17 cellular contexts compared by ENCODE assay signal in genomic region chr11:46039990-46040389, GRCh38.
DNase-seq lines count a peak whose midpoint lies in the region; ATAC-seq and TF ChIP-seq lines count a peak whose summit lies in the region.
"Had no signal": no experiment of that assay in that cellular context is flagged by ENCODE, and none has a peak within 500 bp of the region (broad histone marks: within the 10 kb centered on the region; RNA-seq: fewer than 3 reads in every experiment).

No MANE protein-coding gene starts in this region.

- DNase-seq in activated naive CD8-positive, alpha-beta T cell treated with anti-CD3 and anti-CD28 coated beads for 36 hours = no peak
- peak; percentile 92 for DNase-seq in astrocyte of the cerebellum (ENCODE audit: low read depth)
- DNase-seq in left cardiac atrium = no peak
- DNase-seq in stromal cell of bone marrow (ENCODE audit: low read depth) = peak; percentile 81
- no peak for DNase-seq in activated T-cell treated with anti-CD3 and anti-CD28 coated beads, Interleukin-2, amount 50 U/mL, for 24 hours
- no peak for DNase-seq in DMS79 treated with DMSO at 0.1 percent for 48 hours (lab: John Stamatoyannopoulos, UW)
- DNase-seq in effector memory CD4-positive, alpha-beta T cell = no peak
- DNase-seq: activated CD4-positive, alpha-beta T cell treated with anti-CD3 and anti-CD28 coated beads for 48 hours; activated T-cell treated with anti-CD3 and anti-CD28 coated beads for 4 hours; colonic mucosa; COR-L47; MM.1S; NCI-H774; psoas muscle; T1000 had no signal

- in situ Hi-C loops in astrocyte of the cerebellum (cut with HindIII; ENCODE audit: low sequenced_read_pairs) = no loop called here

- H3K4me1 ChIP-seq in effector memory CD4-positive, alpha-beta T cell (ENCODE audit: control insufficient read depth, insufficient read depth, low read length, poor library complexity, severe bottlenecking) = peaks cover 7% of the 10 kb centered on the region

- H3K36me3 ChIP-seq in effector memory CD4-positive, alpha-beta T cell (ENCODE audit: control insufficient read depth, insufficient read depth, low read length) = no peaks in the 10 kb centered on the region
- H3K36me3 ChIP-seq: colonic mucosa had no signal

- TF ChIP-seq CTCF in astrocyte of the cerebellum (IDR thresholded peaks at IDR 0.05; ENCODE audit: low read depth, low read length, missing control alignments) = no peak

- H3K27ac ChIP-seq in effector memory CD4-positive, alpha-beta T cell (ENCODE audit: insufficient read depth, low read length, poor library complexity, severe bottlenecking) = no peak overlapping the region
- H3K27ac ChIP-seq: colonic mucosa, psoas muscle had no signal

- H3K4me3 Mint-ChIP-seq in activated naive CD8-positive, alpha-beta T cell = no peak overlapping the region
- H3K4me3 Mint-ChIP-seq in activated naive CD8-positive, alpha-beta T cell treated with anti-CD3 and anti-CD28 coated beads for 36 hours = no peak overlapping the region
- no peak overlapping the region for H3K4me3 Mint-ChIP-seq in activated T-cell treated with anti-CD3 and anti-CD28 coated beads, Interleukin-2, amount 50 U/mL, for 24 hours

- intact Hi-C loops in left cardiac atrium (cut with DNase I) = no loop called here

- peak overlapping the region; percentile 48 for H3K27ac Mint-ChIP-seq in activated naive CD8-positive, alpha-beta T cell
- no peak overlapping the region for H3K27ac Mint-ChIP-seq in activated naive CD8-positive, alpha-beta T cell treated with anti-CD3 and anti-CD28 coated beads for 36 hours
- H3K27ac Mint-ChIP-seq in activated T-cell treated with anti-CD3 and anti-CD28 coated beads, Interleukin-2, amount 50 U/mL, for 24 hours = no peak overlapping the region

- H3K27me3 Mint-ChIP-seq in activated naive CD8-positive, alpha-beta T cell = no peaks in the 10 kb centered on the region
- no peaks in the 10 kb centered on the region for H3K27me3 Mint-ChIP-seq in activated naive CD8-positive, alpha-beta T cell treated with anti-CD3 and anti-CD28 coated beads for 36 hours
- no peaks in the 10 kb centered on the region for H3K27me3 Mint-ChIP-seq in activated T-cell treated with anti-CD3 and anti-CD28 coated beads, Interleukin-2, amount 50 U/mL, for 24 hours
- H3K27me3 Mint-ChIP-seq: naive thymus-derived CD4-positive, alpha-beta T cell had no signal

- ATAC-seq in left cardiac atrium = peak; percentile 60 to 73
- ATAC-seq: psoas muscle had no signal

- H3K4me3 ChIP-seq in astrocyte of the cerebellum (ENCODE audit: low read depth, low read length) = no peak overlapping the region
- no peak overlapping the region for H3K4me3 ChIP-seq in effector memory CD4-positive, alpha-beta T cell (ENCODE audit: insufficient read depth, low read depth, low read length, poor library complexity, severe bottlenecking)
- H3K4me3 ChIP-seq: colonic mucosa, psoas muscle had no signal

- H3K9me3 ChIP-seq in effector memory CD4-positive, alpha-beta T cell (ENCODE audit: control insufficient read depth, low read length) = no peaks in the 10 kb centered on the region
- H3K9me3 ChIP-seq: colonic mucosa, psoas muscle had no signal

- no peaks in the 10 kb centered on the region for H3K27me3 ChIP-seq in effector memory CD4-positive, alpha-beta T cell (replicated peaks; ENCODE audit: control insufficient read depth, insufficient read depth, low read length, poor library complexity, severe bottlenecking)
- H3K27me3 ChIP-seq: colonic mucosa had no signal

- peaks cover 3% of the 10 kb centered on the region for H3K36me3 Mint-ChIP-seq in activated naive CD8-positive, alpha-beta T cell
- peaks cover 2% of the 10 kb centered on the region for H3K36me3 Mint-ChIP-seq in activated naive CD8-positive, alpha-beta T cell treated with anti-CD3 and anti-CD28 coated beads for 36 hours
- no peaks in the 10 kb centered on the region for H3K36me3 Mint-ChIP-seq in activated T-cell treated with anti-CD3 and anti-CD28 coated beads, Interleukin-2, amount 50 U/mL, for 24 hours (ENCODE audit: low read depth)

- no peaks in the 10 kb centered on the region for H3K9me3 Mint-ChIP-seq in activated naive CD8-positive, alpha-beta T cell (ENCODE audit: low read depth)
- no peaks in the 10 kb centered on the region for H3K9me3 Mint-ChIP-seq in activated naive CD8-positive, alpha-beta T cell treated with anti-CD3 and anti-CD28 coated beads for 36 hours
- H3K9me3 Mint-ChIP-seq in activated T-cell treated with anti-CD3 and anti-CD28 coated beads, Interleukin-2, amount 50 U/mL, for 24 hours = no peaks in the 10 kb centered on the region
- H3K9me3 Mint-ChIP-seq: naive thymus-derived CD4-positive, alpha-beta T cell had no signal

- peaks cover 26% of the 10 kb centered on the region for H3K4me1 Mint-ChIP-seq in activated naive CD8-positive, alpha-beta T cell (ENCODE audit: low read depth)
- peaks cover 25% of the 10 kb centered on the region for H3K4me1 Mint-ChIP-seq in activated naive CD8-positive, alpha-beta T cell treated with anti-CD3 and anti-CD28 coated beads for 36 hours
- H3K4me1 Mint-ChIP-seq in activated T-cell treated with anti-CD3 and anti-CD28 coated beads, Interleukin-2, amount 50 U/mL, for 24 hours (ENCODE audit: low read depth) = peaks cover 36% of the 10 kb centered on the region

Comparison
In these comparisons a context has a peak if more than half of its experiments do, and no peak if none do; other contexts are left out.
1. DNase-seq: peak in astrocyte of the cerebellum (single experiment) and stromal cell of bone marrow (single experiment); none in activated naive CD8-positive, alpha-beta T cell treated with anti-CD3 and anti-CD28 coated beads for 36 hours (single experiment), left cardiac atrium (single experiment), activated T-cell treated with anti-CD3 and anti-CD28 coated beads, Interleukin-2, amount 50 U/mL, for 24 hours (single experiment), DMS79 treated with DMSO at 0.1 percent for 48 hours (single experiment) and effector memory CD4-positive, alpha-beta T cell (0 of 3).